Comparison of ENCODE assay signal across 10 cellular contexts in genomic region chr17:12342609-12343248, GRCh38.
DNase-seq lines count a peak whose midpoint lies in the region; ATAC-seq and TF ChIP-seq lines count a peak whose summit lies in the region.
"Had no signal": no experiment of that assay in that cellular context is flagged by ENCODE, and none has a peak within 500 bp of the region (broad histone marks: within the 10 kb centered on the region; RNA-seq: fewer than 3 reads in every experiment).

No MANE protein-coding gene starts in this region.

- H3K4me3 ChIP-seq in neural progenitor cell (no peak overlapping the region), psoas muscle (no peak overlapping the region)
- H3K4me3 ChIP-seq: Peyer's patch had no signal

- H3K27ac ChIP-seq in H9 (ENCODE audit: insufficient read length, low read depth, low read length): no peak overlapping the region
- no peak overlapping the region for H3K27ac ChIP-seq in neural progenitor cell
- no peak overlapping the region for H3K27ac ChIP-seq in psoas muscle
- H3K27ac ChIP-seq: Peyer's patch had no signal

- H3K79me2 ChIP-seq in H9 (ENCODE audit: insufficient read depth, low read length): no peaks in the 10 kb centered on the region
- no peaks in the 10 kb centered on the region for H3K79me2 ChIP-seq in neural progenitor cell (ENCODE audit: low read depth)

- H3K56ac ChIP-seq in H9 (ENCODE audit: insufficient read length, low read depth, low read length): no peak overlapping the region

- no peak overlapping the region for H2AK5ac ChIP-seq in H9 (ENCODE audit: insufficient read length, low read length)

- H2AFZ ChIP-seq in H9 (ENCODE audit: low read length) (no peak overlapping the region), neural progenitor cell (replicated peaks) (peak overlapping the region; percentile 31)

- no peak overlapping the region for H4K91ac ChIP-seq in H9 (ENCODE audit: insufficient read length, low read depth, low read length)

- no peak overlapping the region for H3K4me2 ChIP-seq in H9 (ENCODE audit: insufficient read depth, insufficient read length, low read length)
- H3K4me2 ChIP-seq in neural progenitor cell: no peak overlapping the region

- no peak overlapping the region for H4K5ac ChIP-seq in H9 (ENCODE audit: insufficient read length, low read depth, low read length)

- H2BK12ac ChIP-seq in H9 (ENCODE audit: insufficient read length, low read depth, low read length): no peak overlapping the region

- no peaks in the 10 kb centered on the region for H3K36me3 ChIP-seq in neural progenitor cell
- no peaks in the 10 kb centered on the region for H3K36me3 ChIP-seq in psoas muscle (ENCODE audit: insufficient read depth in 1 of 2, low read depth in 1 of 2)
- H3K36me3 ChIP-seq: Peyer's patch had no signal

- H3K36me3 Mint-ChIP-seq in H9 (ENCODE audit: insufficient read depth in 1 of 3, low read depth in 3 of 3) (no peaks in the 10 kb centered on the region), neural progenitor cell (no peaks in the 10 kb centered on the region)
- H3K36me3 Mint-ChIP-seq: brain had no signal

- no peak overlapping the region for H3K14ac ChIP-seq in H9 (ENCODE audit: insufficient read depth, low read length)

- TF ChIP-seq CTCF in H9 (conservative IDR thresholded peaks at IDR 0.05): peak; percentile 87
- peak; percentile 71 for TF ChIP-seq CTCF in neural progenitor cell (IDR thresholded peaks at IDR 0.05)
- TF ChIP-seq CTCF in psoas muscle (IDR thresholded peaks at IDR 0.05): no peak

- intact Hi-C loops in psoas muscle (cut with DNase I): no loop called here

- H3K27me3 Mint-ChIP-seq in H9 (ENCODE audit: low read depth) (no peaks in the 10 kb centered on the region), neural progenitor cell (ENCODE audit: insufficient read depth, low read depth) (peaks cover 2% of the 10 kb centered on the region)

- H3K4me1 Mint-ChIP-seq in H9 (no peaks in the 10 kb centered on the region), neural progenitor cell (peaks cover 3% of the 10 kb centered on the region)
- H3K4me1 Mint-ChIP-seq: brain had no signal

- H3K27me3 ChIP-seq in H9 (ENCODE audit: insufficient read depth, low read length) (no peaks in the 10 kb centered on the region), neural progenitor cell (no peaks in the 10 kb centered on the region), psoas muscle (ENCODE audit: insufficient read depth in 3 of 3, low read length in 2 of 3) (no peaks in the 10 kb centered on the region)
- H3K27me3 ChIP-seq: Peyer's patch had no signal

- WGBS in H9 (ENCODE audit: extremely low coverage, insufficient read length, low lambda C conversion rate): no CpG with 5 or more reads among the region's 7 CpGs
- WGBS in psoas muscle, 3 donors: 58 to 64% (median 61%) methylated on average over 7 of the region's 7 CpGs

- ATAC-seq in HG03108 (IDR thresholded peaks at IDR 0.05; ENCODE audit: unreplicated experiment): no peak
- ATAC-seq in psoas muscle: no peak

- no peak overlapping the region for H2BK20ac ChIP-seq in H9 (ENCODE audit: low read depth, low read length, poor library complexity, severe bottlenecking)

- no peaks in the 10 kb centered on the region for H4K20me1 ChIP-seq in H9 (ENCODE audit: control insufficient read depth, insufficient read depth, insufficient read length)
- H4K20me1 ChIP-seq in neural progenitor cell (ENCODE audit: low read depth): no peaks in the 10 kb centered on the region

- H3K79me1 ChIP-seq in H9 (ENCODE audit: insufficient read depth, low read depth, low read length, poor library complexity, severe bottlenecking): no peaks in the 10 kb centered on the region

- H3K9me3 ChIP-seq in H9 (ENCODE audit: control insufficient read depth, low read depth, low read length) (no peaks in the 10 kb centered on the region), neural progenitor cell (ENCODE audit: low read depth) (no peaks in the 10 kb centered on the region), psoas muscle (no peaks in the 10 kb centered on the region)
- H3K9me3 ChIP-seq: Peyer's patch had no signal

- no peak overlapping the region for H4K8ac ChIP-seq in H9 (replicated peaks; ENCODE audit: insufficient read length, low read depth, low read length)

- no peak overlapping the region for H3K4ac ChIP-seq in H9 (ENCODE audit: low read depth, low read length)

- H3K27ac Mint-ChIP-seq in H9: no peak overlapping the region
- no peak overlapping the region for H3K27ac Mint-ChIP-seq in neural progenitor cell
- H3K27ac Mint-ChIP-seq: brain; stimulated activated naive CD8-positive, alpha-beta T cell treated with anti-CD3 and anti-CD28 coated beads, Interleukin-15, Interleukin-2, amounts not matched to agents 100 ng/mL and 50 ng/mL, for 24 hours had no signal

- no peak overlapping the region for H3K23ac ChIP-seq in H9 (ENCODE audit: insufficient read length, low read depth, low read length)

- H3K4me1 ChIP-seq in H9 (ENCODE audit: insufficient read depth, low read length) (no peaks in the 10 kb centered on the region), neural progenitor cell (no peaks in the 10 kb centered on the region), psoas muscle (no peaks in the 10 kb centered on the region)
- H3K4me1 ChIP-seq: Peyer's patch had no signal

- H2BK15ac ChIP-seq in H9 (ENCODE audit: low read depth, low read length): no peak overlapping the region

- no peak overlapping the region for H3K9ac ChIP-seq in H9 (ENCODE audit: extremely low read depth, insufficient read length, low read length)
- H3K9ac ChIP-seq in neural progenitor cell: no peak overlapping the region

- no peaks in the 10 kb centered on the region for H3K23me2 ChIP-seq in H9 (ENCODE audit: insufficient read length, low read depth, low read length, poor library complexity, severe bottlenecking)

- H3F3A ChIP-seq in neural progenitor cell (ENCODE audit: low read depth): no peaks in the 10 kb centered on the region

- H2BK5ac ChIP-seq in H9 (ENCODE audit: insufficient read length, low read length): no peak overlapping the region

- H3K4me3 Mint-ChIP-seq in H9 (no peak overlapping the region), neural progenitor cell (no peak overlapping the region)
- H3K4me3 Mint-ChIP-seq: brain; stimulated activated naive CD8-positive, alpha-beta T cell treated with anti-CD3 and anti-CD28 coated beads, Interleukin-15, Interleukin-2, amounts not matched to agents 100 ng/mL and 50 ng/mL, for 24 hours had no signal

- no peaks in the 10 kb centered on the region; a peak in 1 of 5 replicates for H3K9me3 Mint-ChIP-seq in H9
- no peaks in the 10 kb centered on the region for H3K9me3 Mint-ChIP-seq in neural progenitor cell

- no peak overlapping the region for H3K18ac ChIP-seq in H9 (ENCODE audit: insufficient read length, low read depth, low read length)

- H3T11ph ChIP-seq in H9 (ENCODE audit: low read length): no peak overlapping the region

- no peak overlapping the region for H2BK120ac ChIP-seq in H9 (ENCODE audit: low read depth, low read length, poor library complexity, severe bottlenecking)

- DNase-seq in ELF-1 (ENCODE audit: low read depth, low spot score): peak; percentile 56
- peak; percentile 82 for DNase-seq in H9
- DNase-seq in astrocyte of the hippocampus (ENCODE audit: low read depth, low spot score): peak; percentile 2
- peak; percentile 64 for DNase-seq in neural progenitor cell (ENCODE audit: low spot score)
- no peak for DNase-seq in cerebellar cortex (ENCODE audit: low spot score)
- DNase-seq in psoas muscle: no peak
- DNase-seq: Peyer's patch had no signal

Comparison
In these comparisons a context has a peak if more than half of its experiments do, and no peak if none do; other contexts are left out.
1. DNase-seq: peak in ELF-1 (single experiment), H9 (single experiment), astrocyte of the hippocampus (single experiment) and neural progenitor cell (single experiment); none in cerebellar cortex (single experiment) and psoas muscle (0 of 2).